ENCODE assay signal across 1 cellular context in genomic region chr2:113886479-113887383, GRCh38.
TF ChIP-seq lines count a peak whose summit lies in the region.

No MANE protein-coding gene starts in this region.

TF ChIP-seq in HCT116, 20 proteins besides CTCF, POLR2A, EP300 and RAD21 (continued from another document):
- TF ChIP-seq MAX (IDR thresholded peaks at IDR 0.05) (0 out of 2 replicates have a peak, but pooled peaks have one; percentile 10), ELF1 (IDR thresholded peaks at IDR 0.05; ENCODE audit: borderline replicate concordance, low read depth) (no peak), TCF7L2 (IDR thresholded peaks at IDR 0.05; ENCODE audit: borderline replicate concordance, extremely low read depth, insufficient read depth, insufficient read length) (no peak)
